Comparison of ENCODE assay signal across 8 cellular contexts in genomic region chr17:44200478-44201155, GRCh38.
DNase-seq lines count a peak whose midpoint lies in the region; TF ChIP-seq lines count a peak whose summit lies in the region.

No MANE protein-coding gene starts in this region.

- H3K36me3 ChIP-seq in mucosa of rectum (ENCODE audit: control insufficient read depth in 2 of 2, insufficient read depth in 2 of 2, low read length in 2 of 2): peaks cover 13% of the 10 kb centered on the region in 2 donors

- DNase-seq in NCI-H82 (lab: John Stamatoyannopoulos, UW) (peak; percentile 78), NCI-H82 treated with DMSO at 0.1 percent for 48 hours (lab: John Stamatoyannopoulos, UW; ENCODE audit: unreplicated experiment) (no peak), NCI-H1105 treated with DMSO at 0.1 percent for 48 hours (lab: John Stamatoyannopoulos, UW) (peak; percentile 28), choroid plexus epithelial cell (ENCODE audit: low read depth) (no peak), NCI-H345 (lab: John Stamatoyannopoulos, UW) (no peak), NOMO-1 treated with DMSO at 0.1 percent for 48 hours (lab: John Stamatoyannopoulos, UW; ENCODE audit: unreplicated experiment) (no peak), COLO829 (ENCODE audit: low spot score) (no peak)

- H3K4me1 ChIP-seq in mucosa of rectum (ENCODE audit: control insufficient read depth in 2 of 2, insufficient read depth in 2 of 2, low read length in 2 of 2): peaks cover 21 to 26% of the 10 kb centered on the region in 2 donors

- H3K4me3 ChIP-seq in choroid plexus epithelial cell (ENCODE audit: low read depth, low read length) (peak overlapping the region; percentile 67), mucosa of rectum (ENCODE audit: low read length in 2 of 2) (peak overlapping the region; percentile 85 to 90)

- TF ChIP-seq CTCF in choroid plexus epithelial cell (conservative IDR thresholded peaks at IDR 0.05; ENCODE audit: low read depth, low read length): no peak

- H3K27me3 ChIP-seq in mucosa of rectum (ENCODE audit: control insufficient read depth in 2 of 2, insufficient read depth in 2 of 2, low read length in 2 of 2): no peaks in the 10 kb centered on the region

- peak overlapping the region; percentile 88 to 95 for H3K27ac ChIP-seq in mucosa of rectum (ENCODE audit: low read depth in 2 of 2, low read length in 2 of 2)

- no peaks in the 10 kb centered on the region for H3K9me3 ChIP-seq in mucosa of rectum (ENCODE audit: control insufficient read depth in 2 of 2, low read length in 2 of 2)

- peak overlapping the region; percentile 95 to 96 for H3K9ac ChIP-seq in mucosa of rectum (ENCODE audit: low read depth in 1 of 2, low read length in 2 of 2)

Comparison
In these comparisons a context has a peak if more than half of its experiments do, and no peak if none do; other contexts are left out.
1. DNase-seq: peak in NCI-H82 (single experiment) and NCI-H1105 treated with DMSO at 0.1 percent for 48 hours (single experiment); none in NCI-H82 treated with DMSO at 0.1 percent for 48 hours (single experiment), choroid plexus epithelial cell (single experiment), NCI-H345 (single experiment), NOMO-1 treated with DMSO at 0.1 percent for 48 hours (single experiment) and COLO829 (single experiment).